ENCODE assay signal across 9 cellular contexts in genomic region chr14:51006781-51007211, GRCh38.
DNase-seq lines count a peak whose midpoint lies in the region; ATAC-seq lines count a peak whose summit lies in the region.
"Had no signal": no experiment of that assay in that cellular context is flagged by ENCODE, and none has a peak within 500 bp of the region (broad histone marks: within the 10 kb centered on the region; RNA-seq: fewer than 3 reads in every experiment).

No MANE protein-coding gene starts in this region.

- no peaks in the 10 kb centered on the region for H3K36me3 Mint-ChIP-seq in stimulated activated naive CD8-positive, alpha-beta T cell treated with anti-CD3 and anti-CD28 coated beads, Interleukin-15, Interleukin-2, amounts not matched to agents 100 ng/mL and 50 ng/mL, for 24 hours (ENCODE audit: low read depth)

- peak overlapping the region; percentile 37 for H3K27ac Mint-ChIP-seq in stimulated activated naive CD8-positive, alpha-beta T cell treated with anti-CD3 and anti-CD28 coated beads, Interleukin-15, Interleukin-2, amounts not matched to agents 100 ng/mL and 50 ng/mL, for 24 hours
- H3K27ac Mint-ChIP-seq: activated B cell treated with CpG ODN at 0.5 μM for 24 hours had no signal

- no peaks in the 10 kb centered on the region for H3K27me3 Mint-ChIP-seq in stimulated activated naive CD8-positive, alpha-beta T cell treated with anti-CD3 and anti-CD28 coated beads, Interleukin-15, Interleukin-2, amounts not matched to agents 100 ng/mL and 50 ng/mL, for 24 hours

- intact Hi-C loops in Right ventricle myocardium superior (cut with DNase I): no loop called here

- DNase-seq in HK-2 (ENCODE audit: unreplicated experiment) (peak; percentile 59), SW480 (ENCODE audit: low spot score) (peak; percentile 10), Right ventricle myocardium superior (no peak), NCI-H2081 (lab: John Stamatoyannopoulos, UW) (no peak), NCI-H510A treated with DMSO at 0.1 percent for 48 hours (lab: John Stamatoyannopoulos, UW) (no peak), 8988T (no peak)
- DNase-seq: activated B cell treated with CpG ODN at 0.5 μM for 24 hours had no signal

- no peaks in the 10 kb centered on the region for H3K9me3 Mint-ChIP-seq in stimulated activated naive CD8-positive, alpha-beta T cell treated with anti-CD3 and anti-CD28 coated beads, Interleukin-15, Interleukin-2, amounts not matched to agents 100 ng/mL and 50 ng/mL, for 24 hours
- H3K9me3 Mint-ChIP-seq: activated B cell treated with CpG ODN at 0.5 μM for 24 hours had no signal

- ATAC-seq in Right ventricle myocardium superior (ENCODE audit: poor library complexity): peak; percentile 49
- ATAC-seq in HG03469 (IDR thresholded peaks at IDR 0.05; ENCODE audit: unreplicated experiment): no peak

- peaks cover 18% of the 10 kb centered on the region for H3K4me1 Mint-ChIP-seq in stimulated activated naive CD8-positive, alpha-beta T cell treated with anti-CD3 and anti-CD28 coated beads, Interleukin-15, Interleukin-2, amounts not matched to agents 100 ng/mL and 50 ng/mL, for 24 hours (ENCODE audit: low read depth)
- H3K4me1 Mint-ChIP-seq: activated B cell treated with CpG ODN at 0.5 μM for 24 hours had no signal

- no peak overlapping the region for H3K4me3 Mint-ChIP-seq in stimulated activated naive CD8-positive, alpha-beta T cell treated with anti-CD3 and anti-CD28 coated beads, Interleukin-15, Interleukin-2, amounts not matched to agents 100 ng/mL and 50 ng/mL, for 24 hours
- H3K4me3 Mint-ChIP-seq: activated B cell treated with CpG ODN at 0.5 μM for 24 hours had no signal

Comparison
In these comparisons a context has a peak if more than half of its experiments do, and no peak if none do; other contexts are left out.
1. DNase-seq: peak in HK-2 (single experiment) and SW480 (single experiment); none in Right ventricle myocardium superior (single experiment), NCI-H2081 (0 of 2), NCI-H510A treated with DMSO at 0.1 percent for 48 hours (single experiment) and 8988T (single experiment).